17 cellular contexts compared by ENCODE assay signal in genomic region chr1:20481158-20481617, GRCh38. TPM values are rescaled to one million over a fixed set of nuclear protein-coding genes. Genes with fewer than 3 reads are reported as not detected.
DNase-seq lines count a peak whose midpoint lies in the region; ATAC-seq and TF ChIP-seq lines count a peak whose summit lies in the region.
"Had no signal": no experiment of that assay in that cellular context is flagged by ENCODE, and none has a peak within 500 bp of the region (broad histone marks: within the 10 kb centered on the region; RNA-seq: fewer than 3 reads in every experiment).

No MANE protein-coding gene starts in this region.

- ATAC-seq in HG03520 (IDR thresholded peaks at IDR 0.05; ENCODE audit: unreplicated experiment) = no peak
- ATAC-seq: activated naive CD4-positive, alpha-beta T cell treated with anti-CD3 and anti-CD28 coated beads, Interleukin-2, amount 50 U/mL, for 72 hours; left lung had no signal

- H3K27me3 ChIP-seq in Peyer's patch (peaks cover 0 to 7% of the 10 kb centered on the region in 2 donors), parathyroid adenoma (ENCODE audit: control insufficient read depth, insufficient read depth, low read length) (no peaks in the 10 kb centered on the region), thyroid gland (peaks cover 8% of the 10 kb centered on the region), SJCRH30 (no peaks in the 10 kb centered on the region)
- H3K27me3 ChIP-seq: ovary had no signal

- peaks cover 43% of the 10 kb centered on the region for H3K4me1 Mint-ChIP-seq in glutamatergic neuron (ENCODE audit: low read depth, unreplicated experiment)

- peaks cover 15% of the 10 kb centered on the region for H3K9me3 Mint-ChIP-seq in glutamatergic neuron (ENCODE audit: unreplicated experiment)
- H3K9me3 Mint-ChIP-seq: activated naive CD4-positive, alpha-beta T cell treated with anti-CD3 and anti-CD28 coated beads, Interleukin-2, amount 50 U/mL, for 72 hours had no signal

- peaks cover 0 to 73% (median 12%) of the 10 kb centered on the region in 4 donors for H3K4me1 ChIP-seq in Peyer's patch
- peaks cover 14% of the 10 kb centered on the region for H3K4me1 ChIP-seq in parathyroid adenoma
- H3K4me1 ChIP-seq in thyroid gland = peaks cover 7 to 15% of the 10 kb centered on the region in 2 donors
- H3K4me1 ChIP-seq in SJCRH30 = peaks cover 37% of the 10 kb centered on the region

- no peak overlapping the region for H2AFZ ChIP-seq in parathyroid adenoma

- no peak for TF ChIP-seq CTCF in Peyer's patch (IDR thresholded peaks at IDR 0.05)
- no peak for TF ChIP-seq CTCF in glutamatergic neuron (IDR thresholded peaks at IDR 0.05; ENCODE audit: partially characterized antibody, unreplicated experiment)
- no peak for TF ChIP-seq CTCF in parathyroid adenoma (IDR thresholded peaks at IDR 0.05)
- no peak for TF ChIP-seq CTCF in thyroid gland (IDR thresholded peaks at IDR 0.05)

- no peak overlapping the region for H3K9ac ChIP-seq in parathyroid adenoma
- H3K9ac ChIP-seq: BLaER1 treated with 17β-estradiol and CSF1 and Interleukin-3, amounts not matched to agents 10 nM and 100 nM had no signal

- H3K4me2 ChIP-seq in parathyroid adenoma (ENCODE audit: low read length) = no peak overlapping the region
- H3K4me2 ChIP-seq: BLaER1 treated with 17β-estradiol and CSF1 and Interleukin-3, amounts not matched to agents 10 nM and 100 nM had no signal

- peak in 1 of 2 donors; percentile 8 for TF ChIP-seq POLR2A in Peyer's patch (IDR thresholded peaks at IDR 0.05)
- TF ChIP-seq POLR2A in thyroid gland (IDR thresholded peaks at IDR 0.05) = no peak

- H3K27ac ChIP-seq in Peyer's patch = peak overlapping the region in 3 of 4 donors; percentile 75 to 95 (median 90)
- H3K27ac ChIP-seq in parathyroid adenoma = peak overlapping the region; percentile 29
- no peak overlapping the region for H3K27ac ChIP-seq in thyroid gland
- H3K27ac ChIP-seq in SJCRH30 = no peak overlapping the region
- H3K27ac ChIP-seq: BLaER1 treated with 17β-estradiol and CSF1 and Interleukin-3, amounts not matched to agents 10 nM and 100 nM; coronary artery; left lung; ovary; RWPE1 had no signal

- no peaks in the 10 kb centered on the region for H3K36me3 Mint-ChIP-seq in glutamatergic neuron (ENCODE audit: unreplicated experiment)

- H3K9me3 ChIP-seq in Peyer's patch = no peaks in the 10 kb centered on the region
- no peaks in the 10 kb centered on the region for H3K9me3 ChIP-seq in parathyroid adenoma (ENCODE audit: control insufficient read depth, low read length)
- no peaks in the 10 kb centered on the region for H3K9me3 ChIP-seq in thyroid gland
- H3K9me3 ChIP-seq in SJCRH30 (replicated peaks) = no peaks in the 10 kb centered on the region
- H3K9me3 ChIP-seq: BLaER1 treated with 17β-estradiol and CSF1 and Interleukin-3, amounts not matched to agents 10 nM and 100 nM; left lung; ovary had no signal

- peak overlapping the region in 2 of 4 donors; percentile 8 to 20 for H3K4me3 ChIP-seq in Peyer's patch
- no peak overlapping the region for H3K4me3 ChIP-seq in parathyroid adenoma (ENCODE audit: low read depth, low read length)
- no peak overlapping the region for H3K4me3 ChIP-seq in thyroid gland (replicated peaks in 1 of 3)
- no peak overlapping the region for H3K4me3 ChIP-seq in SJCRH30
- H3K4me3 ChIP-seq: BLaER1 treated with 17β-estradiol and CSF1 and Interleukin-3, amounts not matched to agents 10 nM and 100 nM; coronary artery; left lung; ovary had no signal

- H3K27ac Mint-ChIP-seq in glutamatergic neuron (ENCODE audit: unreplicated experiment) = no peak overlapping the region
- H3K27ac Mint-ChIP-seq: activated naive CD4-positive, alpha-beta T cell treated with anti-CD3 and anti-CD28 coated beads, Interleukin-2, amount 50 U/mL, for 72 hours had no signal

- 53 to 60% methylated on average over 2 to 3 of the region's 3 CpGs for WGBS in thyroid gland, 2 donors

- H3K36me3 ChIP-seq in Peyer's patch (no peaks in the 10 kb centered on the region), parathyroid adenoma (ENCODE audit: control insufficient read depth, insufficient read depth, low read length) (no peaks in the 10 kb centered on the region), thyroid gland (no peaks in the 10 kb centered on the region), SJCRH30 (no peaks in the 10 kb centered on the region)
- H3K36me3 ChIP-seq: BLaER1 treated with 17β-estradiol and CSF1 and Interleukin-3, amounts not matched to agents 10 nM and 100 nM; left lung; ovary had no signal

- DNase-seq in Daoy (ENCODE audit: low read depth) (peak; percentile 40), Peyer's patch (peak in 2 of 3 donors; percentile 61 to 71), glutamatergic neuron (no peak), thyroid gland (no peak), COR-L47 (lab: John Stamatoyannopoulos, UW) (no peak), SJCRH30 (no peak)
- DNase-seq: KBM-7; left lung; ovary; stimulated activated CD4-positive, alpha-beta T cell treated with anti-CD3 and anti-CD28 coated beads, Interleukin-2, amount 100 ng/mL, for 24 hours; stimulated activated naive CD4-positive, alpha-beta T cell treated with Interleukin-2 at 50 U/mL for 16 hours had no signal

- H3K27me3 Mint-ChIP-seq in glutamatergic neuron (ENCODE audit: unreplicated experiment) = peaks cover 16% of the 10 kb centered on the region

- H3K4me3 Mint-ChIP-seq in glutamatergic neuron (ENCODE audit: unreplicated experiment) = peak overlapping the region; percentile 81

- H3K79me2 ChIP-seq in parathyroid adenoma = peaks cover 2% of the 10 kb centered on the region

- intact Hi-C loops in thyroid gland (cut with DNase I) = no loop called here

RNA-seq across cellular contexts. Expression of gene CAMK2N1, which starts 4.8 kb away (rescaled TPM):
- 2.2 and 5.4 TPM in 2 replicates for total RNA-seq in Daoy (2014; rRNA removed; shearing (Covaris generic))
- 10 to 100 TPM; 18.2 to 89.7 (median 75.1) TPM for total RNA-seq in Peyer's patch
- total RNA-seq in glutamatergic neuron (ENCODE audit: unreplicated experiment) = 120 TPM
- total RNA-seq in thyroid gland = 10 to 100 TPM in 1 of 4 donors, 1 to 10 TPM in 3; 3.2 to 12.2 (median 8.1) TPM
- 4.7 and 6.2 TPM in 2 replicates for total RNA-seq in SJCRH30 (2014; rRNA removed; shearing (Covaris generic))

RNA-seq across cellular contexts. Expression of gene MUL1, which starts 26.8 kb away (rescaled TPM):
- total RNA-seq in Daoy (2014; rRNA removed; shearing (Covaris generic)) = 44.8 and 52.6 TPM in 2 replicates
- 10 to 100 TPM in 3 of 4 donors, 1 to 10 TPM in 1; 5.8 to 42.9 (median 28.7) TPM for total RNA-seq in Peyer's patch
- 32.4 TPM for total RNA-seq in glutamatergic neuron (ENCODE audit: unreplicated experiment)
- total RNA-seq in thyroid gland = 10 to 100 TPM; 30.1 to 42.1 (median 35.0) TPM
- total RNA-seq in SJCRH30 (2014; rRNA removed; shearing (Covaris generic)) = 26.7 and 28.8 TPM in 2 replicates

Comparison
In these comparisons a context has a peak if more than half of its experiments do, and no peak if none do; other contexts are left out.
1. DNase-seq: peak in Daoy (single experiment) and Peyer's patch (2 of 3); none in glutamatergic neuron (single experiment), thyroid gland (0 of 2), COR-L47 (single experiment) and SJCRH30 (0 of 2).
2. H3K27ac ChIP-seq: peak in Peyer's patch (3 of 4) and parathyroid adenoma (single experiment); none in thyroid gland (0 of 3) and SJCRH30 (single experiment).